16 cellular contexts compared by ENCODE assay signal in the genomic region with DNA sequence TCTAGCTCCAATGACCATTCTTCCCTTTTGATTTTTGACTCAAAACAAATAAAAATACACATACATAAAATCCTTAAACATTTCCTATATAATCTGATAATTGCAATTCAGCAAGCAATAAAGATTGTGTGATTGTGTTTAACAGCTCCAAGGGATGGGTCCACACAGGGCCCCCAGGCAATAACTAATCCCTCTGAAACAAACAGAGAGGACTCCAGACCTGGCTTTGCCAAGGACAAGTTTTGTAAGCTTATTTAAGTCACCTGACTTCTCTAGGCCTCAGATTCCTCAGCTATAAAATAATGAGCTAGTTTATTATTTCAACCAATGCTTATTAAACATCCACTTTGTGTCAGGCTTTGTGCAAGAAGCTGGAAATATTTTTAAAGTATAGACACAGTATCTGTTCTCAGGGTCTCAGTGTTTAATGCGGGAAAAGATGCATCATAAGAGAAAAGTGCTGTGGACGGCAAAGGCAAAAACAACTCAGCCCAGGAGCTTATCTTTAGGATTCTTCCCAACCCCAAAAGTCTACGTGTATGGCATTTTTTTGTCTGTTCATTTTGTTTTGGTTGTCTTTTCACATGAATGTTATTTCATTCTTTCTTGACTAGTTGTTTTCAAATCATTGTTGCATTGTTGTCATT. TPM values are rescaled to one million over a fixed set of nuclear protein-coding genes. Genes with fewer than 3 reads are reported as not detected.
DNase-seq lines count a peak whose midpoint lies in the region; ATAC-seq, FAIRE-seq and TF ChIP-seq lines count a peak whose summit lies in the region.
"Had no signal": no experiment of that assay in that cellular context is flagged by ENCODE, and none has a peak within 500 bp of the region (broad histone marks: within the 10 kb centered on the region; RNA-seq: fewer than 3 reads in every experiment).

No MANE protein-coding gene starts in this region.

- peaks cover 25% of the 10 kb centered on the region for H3K4me1 ChIP-seq in HAP-1
- H3K4me1 ChIP-seq in esophagus muscularis mucosa: peaks cover 32 to 86% (median 80%) of the 10 kb centered on the region in 4 donors
- peaks cover 0 to 85% (median 60%) of the 10 kb centered on the region in 4 donors for H3K4me1 ChIP-seq in sigmoid colon

- TF ChIP-seq CTCF in VCaP (conservative IDR thresholded peaks at IDR 0.05): no peak
- TF ChIP-seq CTCF in esophagus muscularis mucosa (IDR thresholded peaks at IDR 0.05): no peak
- TF ChIP-seq CTCF in sigmoid colon (IDR thresholded peaks at IDR 0.05): no peak
- TF ChIP-seq CTCF in D721Med (IDR thresholded peaks at IDR 0.05; ENCODE audit: insufficient read depth, missing control alignments): no peak

- TF ChIP-seq POLR2A in esophagus muscularis mucosa (IDR thresholded peaks at IDR 0.05; ENCODE audit: low read depth) (no peak), sigmoid colon (IDR thresholded peaks at IDR 0.05) (no peak)

- TF ChIP-seq EP300 in esophagus muscularis mucosa (IDR thresholded peaks at IDR 0.05) (no peak), sigmoid colon (IDR thresholded peaks at IDR 0.05) (no peak)

- H3K4me3 ChIP-seq in HAP-1 (no peak overlapping the region), esophagus muscularis mucosa (no peak overlapping the region), sigmoid colon (no peak overlapping the region)
- H3K4me3 ChIP-seq: SJSA1 had no signal

- H3K36me3 ChIP-seq in HAP-1 (replicated peaks) (no peaks in the 10 kb centered on the region), esophagus muscularis mucosa (no peaks in the 10 kb centered on the region), sigmoid colon (no peaks in the 10 kb centered on the region)
- H3K36me3 ChIP-seq: SJSA1 had no signal

- in situ Hi-C loops in HAP-1 (cut with MboI; ENCODE audit: low sequenced_read_pairs): loop anchor here (10.0 kb wide), 1 partner anchor 490 kb away; no protein-coding TSS in a partner anchor

- H3K9me3 ChIP-seq in HAP-1 (no peaks in the 10 kb centered on the region), esophagus muscularis mucosa (no peaks in the 10 kb centered on the region), sigmoid colon (no peaks in the 10 kb centered on the region)
- H3K9me3 ChIP-seq: SJSA1 had no signal

- intact Hi-C loops in esophagus muscularis mucosa (cut with DNase I): loop anchor here (5.0 to 10.0 kb wide), 2 partner anchors 102 to 490 kb away; partner anchors contain the start of gene TMEM135
- intact Hi-C loops in sigmoid colon (cut with DNase I): loop anchor here (5.0 to 10.0 kb wide), 2 partner anchors 102 to 490 kb away; partner anchors contain the start of gene TMEM135
- intact Hi-C loops in left cardiac atrium (cut with DNase I): loop anchor here in 1 of 2 donors (10.0 kb wide), 1 partner anchor 490 kb away; no protein-coding TSS in a partner anchor

- ATAC-seq in esophagus mucosa (no peak), left cardiac atrium (no peak)

- WGBS in esophagus muscularis mucosa: 22% methylated on average over 3 of the region's 3 CpGs
- WGBS in sigmoid colon, 2 donors: 40 to 56% methylated on average over 3 of the region's 3 CpGs

- DNase-seq in HAP-1 (ENCODE audit: low spot score in 2 of 2): peak; percentile 70 to 73
- DNase-seq in esophagus muscularis mucosa (ENCODE audit: extremely low spot score): no peak
- DNase-seq in sigmoid colon: no peak
- no peak for DNase-seq in D721Med (ENCODE audit: insufficient read length, low spot score)
- no peak for DNase-seq in SKM-1 treated with dmso at 0.1 percent for 144 hours (lab: John Stamatoyannopoulos, UW; ENCODE audit: unreplicated experiment)
- no peak for DNase-seq in left cardiac atrium
- DNase-seq: DMS153, HCEC 1CT, Kasumi-1, NCI-H1436 treated with DMSO at 0.1 percent for 48 hours, NCI-H2081, NCI-H2227 treated with DMSO at 0.1 percent for 48 hours, NCI-H526 had no signal

- no peak for FAIRE-seq in D721Med (lab: Jason Lieb, UNC)

- peak overlapping the region; percentile 89 for H3K27ac ChIP-seq in VCaP
- H3K27ac ChIP-seq in esophagus muscularis mucosa (replicated peaks in 1 of 4): peak overlapping the region in 3 of 4 donors; percentile 24 to 46 (median 34)
- peak overlapping the region; percentile 45 to 53 (median 49) for H3K27ac ChIP-seq in sigmoid colon
- H3K27ac ChIP-seq: SJSA1 had no signal

- no peaks in the 10 kb centered on the region for H3K27me3 ChIP-seq in HAP-1 (ENCODE audit: low read depth)
- H3K27me3 ChIP-seq in esophagus muscularis mucosa: no peaks in the 10 kb centered on the region
- no peaks in the 10 kb centered on the region for H3K27me3 ChIP-seq in sigmoid colon
- H3K27me3 ChIP-seq: SJSA1 had no signal

RNA-seq across cellular contexts. Expression of gene FZD4, which starts 20.1 kb away (rescaled TPM):
- 10 to 100 TPM; 23.7 to 42.3 (median 31.8) TPM for total RNA-seq in esophagus muscularis mucosa
- total RNA-seq in sigmoid colon: 10 to 100 TPM; 22.9 to 45.7 (median 35.7) TPM
- polyA plus RNA-seq in sigmoid colon: 1 to 10 TPM in 1 of 3 donors, under 1 TPM in 2; 0.60 to 8.8 (median 0.69) TPM
- 3.3 TPM for total RNA-seq in esophagus mucosa
- 10 to 100 TPM; 45.5 to 54.2 TPM for total RNA-seq in left cardiac atrium

Comparison
In these comparisons a context has a peak if more than half of its experiments do, and no peak if none do; other contexts are left out.
1. DNase-seq: peak in HAP-1 (2 of 2); none in esophagus muscularis mucosa (single experiment), sigmoid colon (single experiment), D721Med (single experiment), SKM-1 treated with dmso at 0.1 percent for 144 hours (single experiment) and left cardiac atrium (single experiment).
2. H3K27ac ChIP-seq: peak in every context shown above with its lines; median percentile 89 in VCaP; 49 in sigmoid colon; 34 in esophagus muscularis mucosa.